Comparison of ENCODE assay signal across 15 cellular contexts in genomic region chr20:1215386-1216170, GRCh38. TPM values are rescaled to one million over a fixed set of nuclear protein-coding genes. Genes with fewer than 3 reads are reported as not detected.
A peak's percentile ranks its signal among the peaks of the same experiment; 100 is the strongest.
DNase-seq lines count a peak whose midpoint lies in the region; ATAC-seq, FAIRE-seq and TF ChIP-seq lines count a peak whose summit lies in the region.
"Had no signal": no experiment of that assay in that cellular context is flagged by ENCODE, and none has a peak within 500 bp of the region (broad histone marks: within the 10 kb centered on the region; RNA-seq: fewer than 3 reads in every experiment).

No MANE protein-coding gene starts in this region.

- WGBS in HUES64, result 85% methylated on average over 10 of the region's 11 CpGs

- H3K4me3 ChIP-seq in A673 (ENCODE audit: low read depth, low read length, poor library complexity, severe bottlenecking) (no peak overlapping the region), HUES64 (ENCODE audit: low read length) (no peak overlapping the region), skeletal muscle cell (ENCODE audit: low read depth, low read length) (no peak overlapping the region)

- DNase-seq in A673 (ENCODE audit: low spot score) (peak; percentile 58), skeletal muscle cell (ENCODE audit: low read depth) (peak; percentile 16), D721Med (ENCODE audit: insufficient read length, low spot score) (no peak), globus pallidus (ENCODE audit: low spot score) (no peak), foreskin melanocyte (no peak)
- peak; percentile 51 for DNase-seq in activated T-cell treated with anti-CD3 and anti-CD28 coated beads, Interleukin-2, amount 50 U/mL, for 24 hours
- DNase-seq: EL, NCI-H2171 treated with DMSO at 0.1 percent for 48 hours, posterior cingulate gyrus had no signal

- POLR2A ChIA-PET in A673 (lab: Charles Lee; ENCODE audit: low non-redundant PET), result no interaction called here

- H3K9me3 Mint-ChIP-seq in activated T-cell treated with anti-CD3 and anti-CD28 coated beads, Interleukin-2, amount 50 U/mL, for 24 hours, result no peaks in the 10 kb centered on the region

- H3K9me3 ChIP-seq in A673 (ENCODE audit: low read depth, low read length, poor library complexity, severe bottlenecking) (no peaks in the 10 kb centered on the region), HUES64 (ENCODE audit: insufficient read depth, low read depth, low read length) (no peaks in the 10 kb centered on the region)

- peaks cover 45% of the 10 kb centered on the region for H3K4me1 Mint-ChIP-seq in activated T-cell treated with anti-CD3 and anti-CD28 coated beads, Interleukin-2, amount 50 U/mL, for 24 hours (ENCODE audit: low read depth)

- no peak for FAIRE-seq in D721Med (lab: Jason Lieb, UNC)
- FAIRE-seq: colon had no signal

- H3K36me3 ChIP-seq in A673 (ENCODE audit: insufficient read depth, low read length, poor library complexity, severe bottlenecking) (no peaks in the 10 kb centered on the region), HUES64 (ENCODE audit: insufficient read depth, low read length) (no peaks in the 10 kb centered on the region)

- no peak overlapping the region for H3K9ac ChIP-seq in HUES64 (ENCODE audit: low read depth, low read length)

- no peak for ATAC-seq in GM19467 (IDR thresholded peaks at IDR 0.05; ENCODE audit: unreplicated experiment)

- H3K4me1 ChIP-seq in A673 (ENCODE audit: insufficient read depth, low read length, poor library complexity, severe bottlenecking) (peaks cover 5% of the 10 kb centered on the region), HUES64 (ENCODE audit: insufficient read depth, low read length) (peaks cover 23% of the 10 kb centered on the region)

- CTCF ChIA-PET in A673 (lab: Charles Lee), result no interaction called here

- H3K4me3 Mint-ChIP-seq in activated T-cell treated with anti-CD3 and anti-CD28 coated beads, Interleukin-2, amount 50 U/mL, for 24 hours, result peak overlapping the region; percentile 59

- H3K36me3 Mint-ChIP-seq in activated T-cell treated with anti-CD3 and anti-CD28 coated beads, Interleukin-2, amount 50 U/mL, for 24 hours (ENCODE audit: low read depth), result no peaks in the 10 kb centered on the region

- no TSS peak for BruUV-seq in A673 (replicated peaks; lab: Mats Ljungman, UMichigan)

- no peaks in the 10 kb centered on the region for H3K27me3 Mint-ChIP-seq in activated T-cell treated with anti-CD3 and anti-CD28 coated beads, Interleukin-2, amount 50 U/mL, for 24 hours

- intact Hi-C loops in A673 (cut with micrococcal nuclease; ENCODE audit: unreplicated experiment), result no loop called here

- TF ChIP-seq CTCF in A673 (conservative IDR thresholded peaks at IDR 0.05; ENCODE audit: low read depth, low read length) (no peak), D721Med (IDR thresholded peaks at IDR 0.05; ENCODE audit: insufficient read depth, missing control alignments) (no peak)

- H3K27ac ChIP-seq in A673 (ENCODE audit: low read depth, low read length, poor library complexity, severe bottlenecking) (peak overlapping the region; percentile 48), HUES64 (ENCODE audit: low read depth, low read length) (0 out of 2 replicates have a peak overlapping the region, but pooled peaks have one; percentile 28)

- H3K27me3 ChIP-seq in A673 (replicated peaks; ENCODE audit: insufficient read depth, low read depth, low read length, poor library complexity), result no peaks in the 10 kb centered on the region
- H3K27me3 ChIP-seq in HUES64 (ENCODE audit: insufficient read depth, low read length), result peaks cover 13% of the 10 kb centered on the region; the same call in 1 of the 2 replicates

- H3K27ac Mint-ChIP-seq in activated T-cell treated with anti-CD3 and anti-CD28 coated beads, Interleukin-2, amount 50 U/mL, for 24 hours, result peak overlapping the region; percentile 96

RNA-seq across cellular contexts. Expression of gene RAD21L1, which starts 10.3 kb away (rescaled TPM):
- total RNA-seq in A673 (2021), result not detected in 2 replicates
- polyA plus RNA-seq in HUES64 (2013, experiment 1 of 2), result not detected
- polyA plus RNA-seq in HUES64 (2013, experiment 2 of 2), result not detected

RNA-seq across cellular contexts. Expression of gene C20orf202, which starts 12.3 kb away (rescaled TPM):
- not detected in 2 replicates for total RNA-seq in A673 (2021)
- not detected for polyA plus RNA-seq in HUES64 (2013, experiment 1 of 2)
- 0.25 TPM for polyA plus RNA-seq in HUES64 (2013, experiment 2 of 2)
- total RNA-seq: LHCN-M2, mononuclear cell had no signal
- polyA plus RNA-seq: fibroblast of lung had no signal

RNA-seq across cellular contexts. Expression of gene TMEM74B, which starts 30.8 kb away (rescaled TPM):
- total RNA-seq in A673 (2021), result 0.31 TPM in 1 of 2 replicates, not detected in the other
- 3.6 TPM for polyA plus RNA-seq in HUES64 (2013, experiment 1 of 2)
- 5.1 TPM for polyA plus RNA-seq in HUES64 (2013, experiment 2 of 2)
- total RNA-seq: fibroblast of lung, LHCN-M2, mononuclear cell had no signal
- polyA plus RNA-seq: fibroblast of lung had no signal

RNA-seq across cellular contexts. Expression of gene SNPH, which starts 50.5 kb away (rescaled TPM):
- 0.43 and 0.81 TPM in 2 replicates for total RNA-seq in A673 (2021)
- 1.4 TPM for polyA plus RNA-seq in HUES64 (2013, experiment 1 of 2)
- 1.5 TPM for polyA plus RNA-seq in HUES64 (2013, experiment 2 of 2)

Comparison
In these comparisons a context has a peak if more than half of its experiments do, and no peak if none do; other contexts are left out.
1. DNase-seq: peak in A673 (single experiment), activated T-cell treated with anti-CD3 and anti-CD28 coated beads, Interleukin-2, amount 50 U/mL, for 24 hours (single experiment) and skeletal muscle cell (single experiment); none in D721Med (single experiment), globus pallidus (single experiment) and foreskin melanocyte (single experiment).